ENCODE assay signal across 10 cellular contexts in genomic region chr7:83648464-83649241, GRCh38. TPM values are rescaled to one million over a fixed set of nuclear protein-coding genes. Genes with fewer than 3 reads are reported as not detected.
DNase-seq lines count a peak whose midpoint lies in the region; ATAC-seq and TF ChIP-seq lines count a peak whose summit lies in the region.
"Had no signal": no experiment of that assay in that cellular context is flagged by ENCODE, and none has a peak within 500 bp of the region (broad histone marks: within the 10 kb centered on the region; RNA-seq: fewer than 3 reads in every experiment).

Gene SEMA3E (minus strand): TSS chr7:83649139.

- no peaks in the 10 kb centered on the region for H3K36me3 Mint-ChIP-seq in activated T-helper 17 cell treated with anti-CD3 and anti-CD28 coated beads, Interleukin-2, amount 50 U/mL, for 72 hours (ENCODE audit: low read depth)

- no peak within 1 kb of the TSS for H3K27ac ChIP-seq in Peyer's patch
- H3K27ac ChIP-seq: HL-60 had no signal

- H3K27ac Mint-ChIP-seq in activated T-helper 17 cell treated with anti-CD3 and anti-CD28 coated beads, Interleukin-2, amount 50 U/mL, for 72 hours: no peak within 1 kb of the TSS

- peak within 1 kb of the TSS in 3 of 4 donors; percentile 5 to 32 (median 31) for H3K4me3 ChIP-seq in Peyer's patch

- H3K9me3 Mint-ChIP-seq in activated T-helper 17 cell treated with anti-CD3 and anti-CD28 coated beads, Interleukin-2, amount 50 U/mL, for 72 hours: peaks cover 7% of the 10 kb centered on the region

- no peak for TF ChIP-seq POLR2A in Peyer's patch (IDR thresholded peaks at IDR 0.05)

- H3K4me3 Mint-ChIP-seq in activated T-helper 17 cell treated with anti-CD3 and anti-CD28 coated beads, Interleukin-2, amount 50 U/mL, for 72 hours: no peak within 1 kb of the TSS

- H3K27me3 Mint-ChIP-seq in activated T-helper 17 cell treated with anti-CD3 and anti-CD28 coated beads, Interleukin-2, amount 50 U/mL, for 72 hours: peaks cover 6% of the 10 kb centered on the region

- no peaks in the 10 kb centered on the region for H3K4me1 Mint-ChIP-seq in activated T-helper 17 cell treated with anti-CD3 and anti-CD28 coated beads, Interleukin-2, amount 50 U/mL, for 72 hours

- no peaks in the 10 kb centered on the region for H3K36me3 ChIP-seq in Peyer's patch

- no peak for TF ChIP-seq CTCF in Peyer's patch (IDR thresholded peaks at IDR 0.05)

- no peaks in the 10 kb centered on the region for H3K9me3 ChIP-seq in Peyer's patch

- DNase-seq in ELF-1 (ENCODE audit: low read depth, low spot score): peak; percentile 88
- DNase-seq in Peyer's patch: no peak
- peak; percentile 9 for DNase-seq in glomerular endothelial cell (ENCODE audit: extremely low read depth, low read depth, low spot score)
- peak; percentile 59 for DNase-seq in renal cortical epithelial cell (ENCODE audit: low read depth)
- DNase-seq in activated CD4-positive, alpha-beta T cell treated with anti-CD3 and anti-CD28 coated beads, Interleukin-2, amount 50 U/mL, for 1 hour: no peak
- no peak for DNase-seq in SKM-1 (lab: John Stamatoyannopoulos, UW; ENCODE audit: unreplicated experiment)
- DNase-seq: hippocampal formation had no signal

- no peaks in the 10 kb centered on the region for H3K27me3 ChIP-seq in Peyer's patch

- no peak for ATAC-seq in activated T-helper 17 cell treated with anti-CD3 and anti-CD28 coated beads, Interleukin-2, amount 50 U/mL, for 72 hours (replicated peaks)
- ATAC-seq in GM18868 (IDR thresholded peaks at IDR 0.05; ENCODE audit: unreplicated experiment): no peak

- H3K4me1 ChIP-seq in Peyer's patch: no peaks in the 10 kb centered on the region

RNA-seq across cellular contexts. Expression of gene SEMA3E, which starts in this region (rescaled TPM):
- total RNA-seq in Peyer's patch: 1 to 10 TPM in 3 of 4 donors, under 1 TPM in 1; 0.83 to 2.2 (median 1.9) TPM
- total RNA-seq in glomerular endothelial cell: 0.10 and 1.2 TPM in 2 replicates
- 0.35 and 4.7 TPM in 2 replicates for total RNA-seq in renal cortical epithelial cell
- total RNA-seq in activated T-helper 17 cell treated with anti-CD3 and anti-CD28 coated beads, Interleukin-2, amount 50 U/mL, for 72 hours: not detected

Comparison
In these comparisons a context has a peak if more than half of its experiments do, and no peak if none do; other contexts are left out.
1. DNase-seq: peak in ELF-1 (single experiment), glomerular endothelial cell (single experiment) and renal cortical epithelial cell (single experiment); none in Peyer's patch (0 of 3), activated CD4-positive, alpha-beta T cell treated with anti-CD3 and anti-CD28 coated beads, Interleukin-2, amount 50 U/mL, for 1 hour (single experiment) and SKM-1 (single experiment).